Comparison of ENCODE assay signal across 10 cellular contexts in the genomic region with DNA sequence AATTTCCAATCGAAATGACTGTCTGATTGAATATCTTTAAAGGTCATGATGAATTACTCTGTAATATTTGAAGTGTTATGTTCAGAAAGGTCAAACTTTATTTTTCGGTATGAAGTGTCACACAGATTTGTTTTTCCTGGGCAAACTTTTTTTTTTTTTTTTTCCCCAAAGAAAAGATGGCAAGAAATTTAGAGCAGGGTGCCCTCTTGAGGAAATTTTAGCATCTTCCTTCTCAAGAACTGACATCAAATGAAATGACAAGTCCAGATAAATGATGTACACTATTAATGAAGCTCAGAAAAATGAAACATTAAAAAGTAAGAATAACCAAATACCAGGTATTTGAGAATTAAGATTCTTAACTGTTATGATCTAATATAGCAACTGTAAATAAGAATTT.
DNase-seq lines count a peak whose midpoint lies in the region; ATAC-seq and TF ChIP-seq lines count a peak whose summit lies in the region.
"Had no signal": no experiment of that assay in that cellular context is flagged by ENCODE, and none has a peak within 500 bp of the region (broad histone marks: within the 10 kb centered on the region; RNA-seq: fewer than 3 reads in every experiment).

No MANE protein-coding gene starts in this region.

- TF ChIP-seq CTCF in astrocyte of the cerebellum (IDR thresholded peaks at IDR 0.05; ENCODE audit: low read depth, low read length, missing control alignments) (peak; percentile 43), prostate gland (IDR thresholded peaks at IDR 0.05) (peak in 1 of 4 experiments; percentile 44)

- no peaks in the 10 kb centered on the region for H3K4me1 ChIP-seq in prostate gland (replicated peaks)

- 12% methylated on average over 2 of the region's 2 CpGs for WGBS in prostate gland

- no peaks in the 10 kb centered on the region for H3K9me3 ChIP-seq in prostate gland

- no peak for TF ChIP-seq EP300 in Ishikawa (IDR thresholded peaks at IDR 0.05; ENCODE audit: borderline replicate concordance)

- no peak for TF ChIP-seq POLR2A in prostate gland (IDR thresholded peaks at IDR 0.05)

- ATAC-seq in HG02642 (IDR thresholded peaks at IDR 0.05; ENCODE audit: poor library complexity, unreplicated experiment) = no peak

- H3K27me3 ChIP-seq in prostate gland (replicated peaks; ENCODE audit: insufficient read depth) = no peaks in the 10 kb centered on the region

- no peaks in the 10 kb centered on the region for H3K36me3 ChIP-seq in prostate gland

- intact Hi-C loops in prostate gland (cut with DNase I) = loop anchor here (5.0 kb wide), 2 partner anchors 195 to 1035 kb away; no protein-coding TSS in a partner anchor

- peak; percentile 13; the same call in 1 of the 2 replicates for TF ChIP-seq RAD21 in Ishikawa (IDR thresholded peaks at IDR 0.05; ENCODE audit: low read depth)

- DNase-seq in COLO829 (ENCODE audit: low spot score) (peak; percentile 39), astrocyte of the cerebellum (ENCODE audit: low read depth) (peak; percentile 29), medulla oblongata (ENCODE audit: extremely low spot score) (peak; percentile 40), NCI-H187 (lab: John Stamatoyannopoulos, UW) (no peak), LoVo (ENCODE audit: low spot score) (no peak), prostate gland (ENCODE audit: low spot score) (no peak)
- DNase-seq: activated naive CD8-positive, alpha-beta T cell treated with anti-CD3 and anti-CD28 coated beads, Interleukin-2, amount 10 ng/mL, durations not matched to agents 7 days and 5 days; nucleus accumbens had no signal

- no peak overlapping the region for H3K4me3 ChIP-seq in astrocyte of the cerebellum (ENCODE audit: low read depth, low read length)
- no peak overlapping the region for H3K4me3 ChIP-seq in prostate gland

- in situ Hi-C loops in astrocyte of the cerebellum (cut with HindIII; ENCODE audit: low sequenced_read_pairs) = no loop called here

- no peak overlapping the region for H3K27ac ChIP-seq in prostate gland

TF ChIP-seq in Ishikawa, 13 proteins besides CTCF, POLR2A, EP300 and RAD21:
- no peak for TF ChIP-seq TEAD4 (IDR thresholded peaks at IDR 0.05)
- no peak for TF ChIP-seq CREB1 (IDR thresholded peaks at IDR 0.05; ENCODE audit: low read depth)
- no peak for TF ChIP-seq NFIC (IDR thresholded peaks at IDR 0.05)
- TF ChIP-seq YY1 (IDR thresholded peaks at IDR 0.05; ENCODE audit: low read depth) = no peak
- TF ChIP-seq TAF1 (IDR thresholded peaks at IDR 0.05; ENCODE audit: low read depth) = no peak
- no peak for TF ChIP-seq TCF12 (IDR thresholded peaks at IDR 0.05; ENCODE audit: low read depth)
- TF ChIP-seq, protein P1, sequence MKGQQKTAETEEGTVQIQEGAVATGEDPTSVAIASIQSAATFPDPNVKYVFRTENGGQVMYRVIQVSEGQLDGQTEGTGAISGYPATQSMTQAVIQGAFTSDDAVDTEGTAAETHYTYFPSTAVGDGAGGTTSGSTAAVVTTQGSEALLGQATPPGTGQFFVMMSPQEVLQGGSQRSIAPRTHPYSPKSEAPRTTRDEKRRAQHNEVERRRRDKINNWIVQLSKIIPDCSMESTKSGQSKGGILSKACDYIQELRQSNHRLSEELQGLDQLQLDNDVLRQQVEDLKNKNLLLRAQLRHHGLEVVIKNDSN (IDR thresholded peaks at IDR 0.05) = no peak
- TF ChIP-seq, protein P2, sequence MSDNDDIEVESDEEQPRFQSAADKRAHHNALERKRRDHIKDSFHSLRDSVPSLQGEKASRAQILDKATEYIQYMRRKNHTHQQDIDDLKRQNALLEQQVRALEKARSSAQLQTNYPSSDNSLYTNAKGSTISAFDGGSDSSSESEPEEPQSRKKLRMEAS (IDR thresholded peaks at IDR 0.05) = no peak
- TF ChIP-seq CEBPB (IDR thresholded peaks at IDR 0.05) = no peak
- TF ChIP-seq ZBTB7A (IDR thresholded peaks at IDR 0.05; ENCODE audit: low read depth) = no peak
- TF ChIP-seq, protein P3, sequence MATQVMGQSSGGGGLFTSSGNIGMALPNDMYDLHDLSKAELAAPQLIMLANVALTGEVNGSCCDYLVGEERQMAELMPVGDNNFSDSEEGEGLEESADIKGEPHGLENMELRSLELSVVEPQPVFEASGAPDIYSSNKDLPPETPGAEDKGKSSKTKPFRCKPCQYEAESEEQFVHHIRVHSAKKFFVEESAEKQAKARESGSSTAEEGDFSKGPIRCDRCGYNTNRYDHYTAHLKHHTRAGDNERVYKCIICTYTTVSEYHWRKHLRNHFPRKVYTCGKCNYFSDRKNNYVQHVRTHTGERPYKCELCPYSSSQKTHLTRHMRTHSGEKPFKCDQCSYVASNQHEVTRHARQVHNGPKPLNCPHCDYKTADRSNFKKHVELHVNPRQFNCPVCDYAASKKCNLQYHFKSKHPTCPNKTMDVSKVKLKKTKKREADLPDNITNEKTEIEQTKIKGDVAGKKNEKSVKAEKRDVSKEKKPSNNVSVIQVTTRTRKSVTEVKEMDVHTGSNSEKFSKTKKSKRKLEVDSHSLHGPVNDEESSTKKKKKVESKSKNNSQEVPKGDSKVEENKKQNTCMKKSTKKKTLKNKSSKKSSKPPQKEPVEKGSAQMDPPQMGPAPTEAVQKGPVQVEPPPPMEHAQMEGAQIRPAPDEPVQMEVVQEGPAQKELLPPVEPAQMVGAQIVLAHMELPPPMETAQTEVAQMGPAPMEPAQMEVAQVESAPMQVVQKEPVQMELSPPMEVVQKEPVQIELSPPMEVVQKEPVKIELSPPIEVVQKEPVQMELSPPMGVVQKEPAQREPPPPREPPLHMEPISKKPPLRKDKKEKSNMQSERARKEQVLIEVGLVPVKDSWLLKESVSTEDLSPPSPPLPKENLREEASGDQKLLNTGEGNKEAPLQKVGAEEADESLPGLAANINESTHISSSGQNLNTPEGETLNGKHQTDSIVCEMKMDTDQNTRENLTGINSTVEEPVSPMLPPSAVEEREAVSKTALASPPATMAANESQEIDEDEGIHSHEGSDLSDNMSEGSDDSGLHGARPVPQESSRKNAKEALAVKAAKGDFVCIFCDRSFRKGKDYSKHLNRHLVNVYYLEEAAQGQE (IDR thresholded peaks at IDR 0.05; ENCODE audit: low read depth) = no peak
- no peak for TF ChIP-seq FOXM1 (IDR thresholded peaks at IDR 0.05; ENCODE audit: borderline replicate concordance, low read depth)
- no peak for TF ChIP-seq EGR1 (IDR thresholded peaks at IDR 0.05)

Comparison
In these comparisons a context has a peak if more than half of its experiments do, and no peak if none do; other contexts are left out.
1. DNase-seq: peak in COLO829 (single experiment), astrocyte of the cerebellum (single experiment) and medulla oblongata (single experiment); none in NCI-H187 (0 of 2), LoVo (single experiment) and prostate gland (single experiment).